26 cellular contexts compared by ENCODE assay signal in genomic region chr6:108360919-108361311, GRCh38.
"Had no signal": no experiment of that assay in that cellular context is flagged by ENCODE, and none has a peak within 500 bp of the region (broad histone marks: within the 10 kb centered on the region; RNA-seq: fewer than 3 reads in every experiment).

No MANE protein-coding gene starts in this region.

- H3K4me3 ChIP-seq: esophagus squamous epithelium, heart right ventricle, ovary, psoas muscle, skin epidermis, spleen, thoracic aorta, transverse colon, upper lobe of right lung, uterus had no signal

- H3K36me3 ChIP-seq: ovary, thoracic aorta, uterus had no signal

- H3K27me3 ChIP-seq: esophagus squamous epithelium, heart right ventricle, ovary, spleen, transverse colon, upper lobe of right lung, uterus had no signal

- H3K4me3 Mint-ChIP-seq: effector memory CD8-positive, alpha-beta T cell; immature natural killer cell; natural killer cell; stimulated activated naive B cell treated with anti-CD40 and anti-IgM and Interleukin-4, amounts not matched to agents 10 μg/mL and 1 μg/mL and 100 μg/mL, for 72 hours; stimulated activated naive CD8-positive, alpha-beta T cell treated with anti-CD3 and anti-CD28 coated beads, Interleukin-15, Interleukin-2, amounts not matched to agents 100 ng/mL and 50 ng/mL, for 24 hours had no signal

- H3K27ac ChIP-seq: esophagus squamous epithelium, heart right ventricle, ovary, psoas muscle, spleen, thoracic aorta, transverse colon, upper lobe of right lung, uterus had no signal

- DNase-seq: cortex of kidney; effector memory CD8-positive, alpha-beta T cell; esophagus squamous epithelium; foreskin melanocyte; glutamatergic neuron; heart right ventricle; hippocampal formation; immature natural killer cell; islet precursor cell; kidney glomerular epithelial cell; natural killer cell; occipital lobe; ovary; posterior cingulate gyrus; psoas muscle; right cardiac atrium; spleen; stimulated activated CD4-positive, alpha-beta T cell treated with anti-CD3 and anti-CD28 coated beads, Interleukin-4, amount 100 ng/mL, for 4 hours; stimulated activated naive B cell treated with anti-CD40 and anti-IgM and Interleukin-4, amounts not matched to agents 10 μg/mL and 1 μg/mL and 100 μg/mL, for 72 hours; transverse colon; upper lobe of right lung; uterus had no signal

- H3K9me3 Mint-ChIP-seq: effector memory CD8-positive, alpha-beta T cell; immature natural killer cell; natural killer cell; stimulated activated naive B cell treated with anti-CD40 and anti-IgM and Interleukin-4, amounts not matched to agents 10 μg/mL and 1 μg/mL and 100 μg/mL, for 72 hours; stimulated activated naive CD8-positive, alpha-beta T cell treated with anti-CD3 and anti-CD28 coated beads, Interleukin-15, Interleukin-2, amounts not matched to agents 100 ng/mL and 50 ng/mL, for 24 hours had no signal

- H3K4me1 ChIP-seq: transverse colon, upper lobe of right lung, uterus had no signal

- H3K36me3 Mint-ChIP-seq: natural killer cell had no signal

- H3K4me1 Mint-ChIP-seq: immature natural killer cell, natural killer cell had no signal

- ATAC-seq: effector memory CD8-positive, alpha-beta T cell; heart right ventricle; natural killer cell; psoas muscle; right cardiac atrium had no signal

- H3K27ac Mint-ChIP-seq: effector memory CD8-positive, alpha-beta T cell; immature natural killer cell; natural killer cell; stimulated activated naive B cell treated with anti-CD40 and anti-IgM and Interleukin-4, amounts not matched to agents 10 μg/mL and 1 μg/mL and 100 μg/mL, for 72 hours; stimulated activated naive CD8-positive, alpha-beta T cell treated with anti-CD3 and anti-CD28 coated beads, Interleukin-15, Interleukin-2, amounts not matched to agents 100 ng/mL and 50 ng/mL, for 24 hours had no signal

- H3K27me3 Mint-ChIP-seq: effector memory CD8-positive, alpha-beta T cell; stimulated activated naive B cell treated with anti-CD40 and anti-IgM and Interleukin-4, amounts not matched to agents 10 μg/mL and 1 μg/mL and 100 μg/mL, for 72 hours; stimulated activated naive CD8-positive, alpha-beta T cell treated with anti-CD3 and anti-CD28 coated beads, Interleukin-15, Interleukin-2, amounts not matched to agents 100 ng/mL and 50 ng/mL, for 24 hours had no signal

- H3K9me3 ChIP-seq: esophagus squamous epithelium, heart right ventricle, ovary, psoas muscle, spleen, thoracic aorta, transverse colon, upper lobe of right lung, uterus had no signal

- FAIRE-seq: endometrium had no signal
